Comparison of ENCODE assay signal across 9 cellular contexts in genomic region chr2:36539631-36540030, GRCh38. TPM values are rescaled to one million over a fixed set of nuclear protein-coding genes. Genes with fewer than 3 reads are reported as not detected.
DNase-seq lines count a peak whose midpoint lies in the region; ATAC-seq, FAIRE-seq and TF ChIP-seq lines count a peak whose summit lies in the region.
"Had no signal": no experiment of that assay in that cellular context is flagged by ENCODE, and none has a peak within 500 bp of the region (broad histone marks: within the 10 kb centered on the region; RNA-seq: fewer than 3 reads in every experiment).

No MANE protein-coding gene starts in this region.

- peaks cover 12% of the 10 kb centered on the region for H3K36me3 Mint-ChIP-seq in activated naive CD8-positive, alpha-beta T cell treated with anti-CD3 and anti-CD28 coated beads for 36 hours
- peaks cover 7% of the 10 kb centered on the region for H3K36me3 Mint-ChIP-seq in progenitor cell of endocrine pancreas (ENCODE audit: insufficient read depth)

- POLR2A ChIA-PET in GM10248 (lab: Yijun Ruan, JAX) = no interaction called here

- H3K4me3 Mint-ChIP-seq in activated naive CD8-positive, alpha-beta T cell treated with anti-CD3 and anti-CD28 coated beads for 36 hours = no peak overlapping the region
- no peak overlapping the region for H3K4me3 Mint-ChIP-seq in progenitor cell of endocrine pancreas (ENCODE audit: low read depth)

- H3K27me3 ChIP-seq in adipocyte (replicated peaks; ENCODE audit: control insufficient read depth, insufficient read depth, low read length) = no peaks in the 10 kb centered on the region

- no peaks in the 10 kb centered on the region for H3K9me3 Mint-ChIP-seq in activated naive CD8-positive, alpha-beta T cell treated with anti-CD3 and anti-CD28 coated beads for 36 hours
- H3K9me3 Mint-ChIP-seq in progenitor cell of endocrine pancreas (ENCODE audit: low read depth) = no peaks in the 10 kb centered on the region

- H3K9ac ChIP-seq in adipocyte (ENCODE audit: low read length) = no peak overlapping the region

- CTCF ChIA-PET in GM10248 (lab: Yijun Ruan, JAX) = no interaction called here

- FAIRE-seq in urothelium cell line (lab: Jason Lieb, UNC) = no peak

- no peak overlapping the region for H3K4me3 ChIP-seq in adipocyte (ENCODE audit: low read length)

- peaks cover 90% of the 10 kb centered on the region for H3K36me3 ChIP-seq in adipocyte (ENCODE audit: control insufficient read depth, insufficient read depth, low read length, severe bottlenecking)

- peaks cover 12% of the 10 kb centered on the region for H3K4me1 ChIP-seq in adipocyte (ENCODE audit: control insufficient read depth, insufficient read depth, low read length)

- ATAC-seq in GM21390 (IDR thresholded peaks at IDR 0.05; ENCODE audit: unreplicated experiment) = peak; percentile 68
- ATAC-seq in HG03139 (IDR thresholded peaks at IDR 0.05; ENCODE audit: unreplicated experiment) = peak; percentile 71

- no peak for TF ChIP-seq CTCF in GM10248 (IDR thresholded peaks at IDR 0.05; ENCODE audit: control extremely low read depth, extremely low read depth, low read depth, missing control alignments)
- TF ChIP-seq CTCF in progenitor cell of endocrine pancreas (IDR thresholded peaks at IDR 0.05; ENCODE audit: unreplicated experiment) = no peak

- DNase-seq in GM10248 (ENCODE audit: extremely low spot score) (peak; percentile 33), adipocyte (ENCODE audit: low read depth) (peak; percentile 28), urothelium cell line (ENCODE audit: low spot score) (no peak), NCI-H2081 treated with DMSO at 0.1 percent for 48 hours (lab: John Stamatoyannopoulos, UW) (no peak), progenitor cell of endocrine pancreas (ENCODE audit: low spot score, unreplicated experiment) (no peak)
- DNase-seq in activated naive CD8-positive, alpha-beta T cell treated with anti-CD3 and anti-CD28 coated beads for 36 hours = no peak
- DNase-seq: NCI-H1436 treated with DMSO at 0.1 percent for 48 hours had no signal

- H3K27me3 Mint-ChIP-seq in activated naive CD8-positive, alpha-beta T cell treated with anti-CD3 and anti-CD28 coated beads for 36 hours = no peaks in the 10 kb centered on the region
- H3K27me3 Mint-ChIP-seq in progenitor cell of endocrine pancreas = no peaks in the 10 kb centered on the region

- no peak overlapping the region for H3K27ac Mint-ChIP-seq in activated naive CD8-positive, alpha-beta T cell treated with anti-CD3 and anti-CD28 coated beads for 36 hours
- no peak overlapping the region for H3K27ac Mint-ChIP-seq in progenitor cell of endocrine pancreas

- no peaks in the 10 kb centered on the region for H3K4me1 Mint-ChIP-seq in activated naive CD8-positive, alpha-beta T cell treated with anti-CD3 and anti-CD28 coated beads for 36 hours
- H3K4me1 Mint-ChIP-seq in progenitor cell of endocrine pancreas (ENCODE audit: low read depth) = peaks cover 2% of the 10 kb centered on the region

- H3K9me3 ChIP-seq in adipocyte (ENCODE audit: control insufficient read depth, low read length) = no peaks in the 10 kb centered on the region

RNA-seq across cellular contexts. Expression of gene FEZ2, which starts 58.3 kb away (rescaled TPM):
- total RNA-seq in activated naive CD8-positive, alpha-beta T cell treated with anti-CD3 and anti-CD28 coated beads for 36 hours = 1 to 10 TPM; 7.8 to 9.8 TPM
- 28.7 and 36.1 TPM in 2 replicates for total RNA-seq in progenitor cell of endocrine pancreas

Comparison
In these comparisons a context has a peak if more than half of its experiments do, and no peak if none do; other contexts are left out.
1. DNase-seq: peak in GM10248 (single experiment) and adipocyte (single experiment); none in activated naive CD8-positive, alpha-beta T cell treated with anti-CD3 and anti-CD28 coated beads for 36 hours (single experiment), urothelium cell line (single experiment), NCI-H2081 treated with DMSO at 0.1 percent for 48 hours (single experiment) and progenitor cell of endocrine pancreas (single experiment).